16 cellular contexts compared by ENCODE assay signal in the genomic region with DNA sequence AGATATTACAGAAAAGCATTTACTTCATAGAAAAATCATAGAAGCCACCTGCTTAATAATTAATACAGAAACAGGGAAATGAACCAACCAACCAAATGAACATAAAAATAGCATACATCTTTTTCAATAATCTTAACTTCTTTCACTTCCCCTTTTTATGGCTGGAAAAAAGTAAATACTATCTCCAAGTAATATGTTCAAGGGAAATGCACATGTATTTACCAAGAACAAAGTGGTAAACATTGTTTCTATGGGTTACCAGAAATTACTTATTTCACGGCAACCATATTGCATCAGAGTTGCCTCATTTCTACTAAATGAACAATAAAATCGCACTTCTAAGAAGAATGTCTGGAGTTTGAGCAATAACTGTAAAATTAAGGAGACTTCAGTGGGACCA.
A peak's percentile ranks its signal among the peaks of the same experiment; 100 is the strongest.
DNase-seq lines count a peak whose midpoint lies in the region; ATAC-seq and TF ChIP-seq lines count a peak whose summit lies in the region.
"Had no signal": no experiment of that assay in that cellular context is flagged by ENCODE, and none has a peak within 500 bp of the region (broad histone marks: within the 10 kb centered on the region; RNA-seq: fewer than 3 reads in every experiment).

No MANE protein-coding gene starts in this region.

- ATAC-seq in HG02571 (IDR thresholded peaks at IDR 0.05; ENCODE audit: unreplicated experiment) (peak; percentile 71), HG03378 (IDR thresholded peaks at IDR 0.05; ENCODE audit: unreplicated experiment) (peak; percentile 88), naive B cell (ENCODE audit: low read depth in 2 of 2) (peak; percentile 32 to 55), PC-3 (no peak), T-helper 17 cell (no peak)
- ATAC-seq: gastrocnemius medialis, left lung, Right ventricle myocardium inferior had no signal

- H3K27ac Mint-ChIP-seq in naive B cell, result no peak overlapping the region
- no peak overlapping the region for H3K27ac Mint-ChIP-seq in T-helper 17 cell
- H3K27ac Mint-ChIP-seq: activated CD4-positive, alpha-beta T cell treated with anti-CD3 and anti-CD28 coated beads, Interleukin-2, amount 10 ng/mL, durations not matched to agents 7 days and 5 days had no signal

- intact Hi-C loops in PC-3 (cut with micrococcal nuclease), result no loop called here

- no peak overlapping the region for H3K27ac ChIP-seq in PC-3 (ENCODE audit: low read length)
- H3K27ac ChIP-seq: 22Rv1, gastrocnemius medialis, left lung had no signal

- no peaks in the 10 kb centered on the region for H3K9me3 Mint-ChIP-seq in naive B cell
- H3K9me3 Mint-ChIP-seq: activated CD4-positive, alpha-beta T cell treated with anti-CD3 and anti-CD28 coated beads, Interleukin-2, amount 10 ng/mL, durations not matched to agents 7 days and 5 days had no signal

- H3K36me3 ChIP-seq in PC-3 (ENCODE audit: low read depth, low read length), result no peaks in the 10 kb centered on the region
- H3K36me3 ChIP-seq: gastrocnemius medialis, left lung had no signal

- H3K4me3 Mint-ChIP-seq in naive B cell (no peak overlapping the region), T-helper 17 cell (no peak overlapping the region)
- H3K4me3 Mint-ChIP-seq: activated CD4-positive, alpha-beta T cell treated with anti-CD3 and anti-CD28 coated beads, Interleukin-2, amount 10 ng/mL, durations not matched to agents 7 days and 5 days had no signal

- no peaks in the 10 kb centered on the region for H3K27me3 ChIP-seq in PC-3 (ENCODE audit: low read length)
- H3K27me3 ChIP-seq: gastrocnemius medialis, left lung had no signal

- H3K4me1 Mint-ChIP-seq in naive B cell (no peaks in the 10 kb centered on the region), T-helper 17 cell (no peaks in the 10 kb centered on the region)
- H3K4me1 Mint-ChIP-seq: activated CD4-positive, alpha-beta T cell treated with anti-CD3 and anti-CD28 coated beads, Interleukin-2, amount 10 ng/mL, durations not matched to agents 7 days and 5 days had no signal

- H3K4me1 ChIP-seq in PC-3 (ENCODE audit: insufficient read depth, low read length), result peaks cover 7% of the 10 kb centered on the region
- H3K4me1 ChIP-seq: gastrocnemius medialis, left lung had no signal

- no peak overlapping the region for H2AFZ ChIP-seq in PC-3 (ENCODE audit: low read length)

- H4K20me1 ChIP-seq in PC-3 (ENCODE audit: low read length), result no peaks in the 10 kb centered on the region

- no TSS peak for BruUV-seq in PC-3 (replicated peaks; lab: Mats Ljungman, UMichigan)

- peak; percentile 11 for DNase-seq in DMS53 (lab: John Stamatoyannopoulos, UW)
- DNase-seq in DMS53 treated with DMSO at 0.1 percent for 48 hours (lab: John Stamatoyannopoulos, UW; ENCODE audit: unreplicated experiment), result no peak
- DNase-seq in naive B cell, result peak; percentile 19
- no peak for DNase-seq in PC-3
- DNase-seq in NCI-H2171 (lab: John Stamatoyannopoulos, UW), result no peak
- DNase-seq in T-helper 17 cell, result no peak
- DNase-seq: activated CD4-positive, alpha-beta T cell treated with anti-CD3 and anti-CD28 coated beads, Interleukin-2, amount 10 ng/mL, durations not matched to agents 7 days and 5 days; activated naive CD4-positive, alpha-beta T cell treated with anti-CD3 and anti-CD28 coated beads, Interleukin-2, amount 50 U/mL, for 16 hours; DMS79 treated with DMSO at 0.1 percent for 48 hours; gastrocnemius medialis; left lung; stimulated activated CD4-positive, alpha-beta T cell treated with anti-CD3 and anti-CD28 coated beads, Interleukin-2, amount 100 ng/mL, for 24 hours had no signal

- H3F3A ChIP-seq in PC-3 (ENCODE audit: low read length, unreplicated experiment), result no peaks in the 10 kb centered on the region

- H3K9me3 ChIP-seq in PC-3 (ENCODE audit: low read length) (no peaks in the 10 kb centered on the region), T-helper 17 cell (ENCODE audit: control insufficient read depth, low read length, poor library complexity, severe bottlenecking) (no peaks in the 10 kb centered on the region)
- H3K9me3 ChIP-seq: gastrocnemius medialis, left lung had no signal

- CTCF ChIA-PET in PC-3 (lab: Charles Lee), result no interaction called here

- no peak for TF ChIP-seq CTCF in PC-3 (conservative IDR thresholded peaks at IDR 0.05; ENCODE audit: low read depth, low read length)

- H3K4me2 ChIP-seq in PC-3 (ENCODE audit: low read length), result no peak overlapping the region

- H3K27me3 Mint-ChIP-seq in naive B cell (peaks cover 0 to 7% (median 5%) of the 10 kb centered on the region in 3 donors), T-helper 17 cell (peaks cover 5% of the 10 kb centered on the region)
- H3K27me3 Mint-ChIP-seq: activated CD4-positive, alpha-beta T cell treated with anti-CD3 and anti-CD28 coated beads, Interleukin-2, amount 10 ng/mL, durations not matched to agents 7 days and 5 days had no signal

- no peak overlapping the region for H3K9ac ChIP-seq in PC-3 (ENCODE audit: low read length)

- POLR2A ChIA-PET in PC-3 (lab: Charles Lee; ENCODE audit: unreplicated experiment), result no interaction called here

- H3K4me3 ChIP-seq in PC-3 (ENCODE audit: low read length), result no peak overlapping the region
- H3K4me3 ChIP-seq: gastrocnemius medialis, left lung had no signal

- H3K36me3 Mint-ChIP-seq in naive B cell, result no peaks in the 10 kb centered on the region
- no peaks in the 10 kb centered on the region for H3K36me3 Mint-ChIP-seq in T-helper 17 cell (ENCODE audit: low read depth)

- no peaks in the 10 kb centered on the region for H3K79me2 ChIP-seq in PC-3 (ENCODE audit: low read length)

- no peaks in the 10 kb centered on the region for H3K9me2 ChIP-seq in PC-3 (replicated peaks; ENCODE audit: low read length)

Comparison
In these comparisons a context has a peak if more than half of its experiments do, and no peak if none do; other contexts are left out.
1. DNase-seq: peak in DMS53 (single experiment) and naive B cell (single experiment); none in DMS53 treated with DMSO at 0.1 percent for 48 hours (single experiment), PC-3 (single experiment), NCI-H2171 (single experiment) and T-helper 17 cell (0 of 3).
2. ATAC-seq: peak in HG02571 (single experiment), HG03378 (single experiment) and naive B cell (2 of 2); none in PC-3 (single experiment) and T-helper 17 cell (single experiment).